In genomic region chr20:2172305-2173175, GRCh38 we compare ENCODE assay signal across 1 cellular context.
TF ChIP-seq lines count a peak whose summit lies in the region.

No MANE protein-coding gene starts in this region.

TF ChIP-seq in HepG2, 621 proteins besides CTCF, POLR2A, EP300 and RAD21 (continued from another document and continues in another):
- TF ChIP-seq ZBTB40 (IDR thresholded peaks at IDR 0.05), result no peak
- TF ChIP-seq ZBTB40 (CRISPR knock-in tag; IDR thresholded peaks at IDR 0.05), result no peak
- TF ChIP-seq, protein P1, sequence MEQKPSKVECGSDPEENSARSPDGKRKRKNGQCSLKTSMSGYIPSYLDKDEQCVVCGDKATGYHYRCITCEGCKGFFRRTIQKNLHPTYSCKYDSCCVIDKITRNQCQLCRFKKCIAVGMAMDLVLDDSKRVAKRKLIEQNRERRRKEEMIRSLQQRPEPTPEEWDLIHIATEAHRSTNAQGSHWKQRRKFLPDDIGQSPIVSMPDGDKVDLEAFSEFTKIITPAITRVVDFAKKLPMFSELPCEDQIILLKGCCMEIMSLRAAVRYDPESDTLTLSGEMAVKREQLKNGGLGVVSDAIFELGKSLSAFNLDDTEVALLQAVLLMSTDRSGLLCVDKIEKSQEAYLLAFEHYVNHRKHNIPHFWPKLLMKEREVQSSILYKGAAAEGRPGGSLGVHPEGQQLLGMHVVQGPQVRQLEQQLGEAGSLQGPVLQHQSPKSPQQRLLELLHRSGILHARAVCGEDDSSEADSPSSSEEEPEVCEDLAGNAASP (CRISPR knock-in tag; IDR thresholded peaks at IDR 0.05; ENCODE audit: borderline replicate concordance), result peak; percentile 26; the same call in 1 of the 2 replicates
- TF ChIP-seq GZF1 (CRISPR knock-in tag; IDR thresholded peaks at IDR 0.05), result no peak
- TF ChIP-seq ZNF180 (CRISPR knock-in tag; IDR thresholded peaks at IDR 0.05; ENCODE audit: borderline replicate concordance, low read depth), result no peak
- TF ChIP-seq, protein P2, sequence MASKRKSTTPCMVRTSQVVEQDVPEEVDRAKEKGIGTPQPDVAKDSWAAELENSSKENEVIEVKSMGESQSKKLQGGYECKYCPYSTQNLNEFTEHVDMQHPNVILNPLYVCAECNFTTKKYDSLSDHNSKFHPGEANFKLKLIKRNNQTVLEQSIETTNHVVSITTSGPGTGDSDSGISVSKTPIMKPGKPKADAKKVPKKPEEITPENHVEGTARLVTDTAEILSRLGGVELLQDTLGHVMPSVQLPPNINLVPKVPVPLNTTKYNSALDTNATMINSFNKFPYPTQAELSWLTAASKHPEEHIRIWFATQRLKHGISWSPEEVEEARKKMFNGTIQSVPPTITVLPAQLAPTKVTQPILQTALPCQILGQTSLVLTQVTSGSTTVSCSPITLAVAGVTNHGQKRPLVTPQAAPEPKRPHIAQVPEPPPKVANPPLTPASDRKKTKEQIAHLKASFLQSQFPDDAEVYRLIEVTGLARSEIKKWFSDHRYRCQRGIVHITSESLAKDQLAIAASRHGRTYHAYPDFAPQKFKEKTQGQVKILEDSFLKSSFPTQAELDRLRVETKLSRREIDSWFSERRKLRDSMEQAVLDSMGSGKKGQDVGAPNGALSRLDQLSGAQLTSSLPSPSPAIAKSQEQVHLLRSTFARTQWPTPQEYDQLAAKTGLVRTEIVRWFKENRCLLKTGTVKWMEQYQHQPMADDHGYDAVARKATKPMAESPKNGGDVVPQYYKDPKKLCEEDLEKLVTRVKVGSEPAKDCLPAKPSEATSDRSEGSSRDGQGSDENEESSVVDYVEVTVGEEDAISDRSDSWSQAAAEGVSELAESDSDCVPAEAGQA (IDR thresholded peaks at IDR 0.05; ENCODE audit: low read depth), result 0 out of 2 replicates have a peak, but pooled peaks have one; percentile 19
- TF ChIP-seq, protein P2 (CRISPR knock-in tag; IDR thresholded peaks at IDR 0.05; ENCODE audit: borderline replicate concordance), result no peak
- peak; percentile 74 for TF ChIP-seq PCBP2 (optimal IDR thresholded peaks at IDR 0.05; ENCODE audit: low read depth, low read length, poor library complexity, severe bottlenecking)
- TF ChIP-seq, protein P3, sequence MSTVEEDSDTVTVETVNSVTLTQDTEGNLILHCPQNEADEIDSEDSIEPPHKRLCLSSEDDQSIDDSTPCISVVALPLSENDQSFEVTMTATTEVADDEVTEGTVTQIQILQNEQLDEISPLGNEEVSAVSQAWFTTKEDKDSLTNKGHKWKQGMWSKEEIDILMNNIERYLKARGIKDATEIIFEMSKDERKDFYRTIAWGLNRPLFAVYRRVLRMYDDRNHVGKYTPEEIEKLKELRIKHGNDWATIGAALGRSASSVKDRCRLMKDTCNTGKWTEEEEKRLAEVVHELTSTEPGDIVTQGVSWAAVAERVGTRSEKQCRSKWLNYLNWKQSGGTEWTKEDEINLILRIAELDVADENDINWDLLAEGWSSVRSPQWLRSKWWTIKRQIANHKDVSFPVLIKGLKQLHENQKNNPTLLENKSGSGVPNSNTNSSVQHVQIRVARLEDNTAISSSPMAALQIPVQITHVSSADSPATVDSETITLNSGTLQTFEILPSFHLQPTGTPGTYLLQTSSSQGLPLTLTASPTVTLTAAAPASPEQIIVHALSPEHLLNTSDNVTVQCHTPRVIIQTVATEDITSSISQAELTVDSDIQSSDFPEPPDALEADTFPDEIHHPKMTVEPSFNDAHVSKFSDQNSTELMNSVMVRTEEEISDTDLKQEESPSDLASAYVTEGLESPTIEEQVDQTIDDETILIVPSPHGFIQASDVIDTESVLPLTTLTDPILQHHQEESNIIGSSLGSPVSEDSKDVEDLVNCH (CRISPR knock-in tag; IDR thresholded peaks at IDR 0.05), result no peak
- TF ChIP-seq CBX1 (IDR thresholded peaks at IDR 0.05; ENCODE audit: low read depth), result no peak
- no peak for TF ChIP-seq JARID2 (CRISPR knock-in tag; IDR thresholded peaks at IDR 0.05; ENCODE audit: insufficient replicate concordance)
- no peak for TF ChIP-seq ISL2 (CRISPR knock-in tag; IDR thresholded peaks at IDR 0.05)
- no peak for TF ChIP-seq ZNF850 (CRISPR knock-in tag; conservative IDR thresholded peaks at IDR 0.05)
- peak; percentile 43 for TF ChIP-seq ZNF883 (CRISPR knock-in tag; IDR thresholded peaks at IDR 0.05; ENCODE audit: not compliant biosample characterization)
- TF ChIP-seq, protein P4, sequence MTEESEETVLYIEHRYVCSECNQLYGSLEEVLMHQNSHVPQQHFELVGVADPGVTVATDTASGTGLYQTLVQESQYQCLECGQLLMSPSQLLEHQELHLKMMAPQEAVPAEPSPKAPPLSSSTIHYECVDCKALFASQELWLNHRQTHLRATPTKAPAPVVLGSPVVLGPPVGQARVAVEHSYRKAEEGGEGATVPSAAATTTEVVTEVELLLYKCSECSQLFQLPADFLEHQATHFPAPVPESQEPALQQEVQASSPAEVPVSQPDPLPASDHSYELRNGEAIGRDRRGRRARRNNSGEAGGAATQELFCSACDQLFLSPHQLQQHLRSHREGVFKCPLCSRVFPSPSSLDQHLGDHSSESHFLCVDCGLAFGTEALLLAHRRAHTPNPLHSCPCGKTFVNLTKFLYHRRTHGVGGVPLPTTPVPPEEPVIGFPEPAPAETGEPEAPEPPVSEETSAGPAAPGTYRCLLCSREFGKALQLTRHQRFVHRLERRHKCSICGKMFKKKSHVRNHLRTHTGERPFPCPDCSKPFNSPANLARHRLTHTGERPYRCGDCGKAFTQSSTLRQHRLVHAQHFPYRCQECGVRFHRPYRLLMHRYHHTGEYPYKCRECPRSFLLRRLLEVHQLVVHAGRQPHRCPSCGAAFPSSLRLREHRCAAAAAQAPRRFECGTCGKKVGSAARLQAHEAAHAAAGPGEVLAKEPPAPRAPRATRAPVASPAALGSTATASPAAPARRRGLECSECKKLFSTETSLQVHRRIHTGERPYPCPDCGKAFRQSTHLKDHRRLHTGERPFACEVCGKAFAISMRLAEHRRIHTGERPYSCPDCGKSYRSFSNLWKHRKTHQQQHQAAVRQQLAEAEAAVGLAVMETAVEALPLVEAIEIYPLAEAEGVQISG (CRISPR knock-in tag; IDR thresholded peaks at IDR 0.05), result no peak
- no peak for TF ChIP-seq POLR2AphosphoS2 (IDR thresholded peaks at IDR 0.05; ENCODE audit: low read depth, low read length)
- no peak for TF ChIP-seq CERS6 (CRISPR knock-in tag; IDR thresholded peaks at IDR 0.05)
- TF ChIP-seq HMG20A (CRISPR knock-in tag; IDR thresholded peaks at IDR 0.05; ENCODE audit: borderline replicate concordance), result no peak
- no peak for TF ChIP-seq ZNF616 (CRISPR knock-in tag; IDR thresholded peaks at IDR 0.05; ENCODE audit: low read depth)
- TF ChIP-seq GMEB2 (CRISPR knock-in tag; IDR thresholded peaks at IDR 0.05; ENCODE audit: low read depth), result no peak
- no peak for TF ChIP-seq ZNF430 (CRISPR knock-in tag; IDR thresholded peaks at IDR 0.05)
- no peak for TF ChIP-seq BHLHE40 (IDR thresholded peaks at IDR 0.05; ENCODE audit: low read length)
- TF ChIP-seq CBX5 (CRISPR knock-in tag; IDR thresholded peaks at IDR 0.05; ENCODE audit: borderline replicate concordance), result peak; percentile 51; the same call in 1 of the 2 replicates
- no peak for TF ChIP-seq ETS1 (CRISPR knock-in tag; IDR thresholded peaks at IDR 0.05)
